In the genomic region with DNA sequence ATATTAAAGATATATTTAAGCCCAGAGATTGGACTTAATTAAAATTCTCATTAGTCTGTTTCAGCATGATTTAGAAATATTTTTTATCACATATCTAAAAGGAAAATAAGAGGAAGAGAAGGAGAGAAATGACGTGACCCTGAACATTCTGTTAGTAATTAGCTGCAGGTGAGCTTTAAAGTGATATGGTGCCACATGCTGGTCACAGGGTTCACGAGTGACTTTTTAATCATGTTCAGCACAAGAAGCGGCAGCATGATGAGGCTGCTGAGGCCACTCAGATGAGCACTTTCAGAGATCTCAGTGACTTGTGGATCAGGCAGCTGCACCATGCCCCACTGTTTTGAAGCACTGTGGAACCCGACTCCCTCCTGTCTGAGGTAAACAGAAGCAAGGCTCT, we compare ENCODE assay signal across 29 cellular contexts. TPM values are rescaled to one million over a fixed set of nuclear protein-coding genes. Genes with fewer than 3 reads are reported as not detected.
"Had no signal": no experiment of that assay in that cellular context is flagged by ENCODE, and none has a peak within 500 bp of the region (broad histone marks: within the 10 kb centered on the region; RNA-seq: fewer than 3 reads in every experiment).

No MANE protein-coding gene starts in this region.

- H3K27ac ChIP-seq: RWPE1 had no signal

- H3K9me3 ChIP-seq: MG63 had no signal

- H3K4me3 ChIP-seq: MG63 had no signal

- DNase-seq: activated B cell treated with CpG ODN at 0.5 μM for 24 hours; activated CD4-positive, alpha-beta memory T cell treated with anti-CD3 and anti-CD28 coated beads for 36 hours; activated CD4-positive, alpha-beta T cell treated with anti-CD3 and anti-CD28 coated beads for 1 hour; activated CD4-positive, alpha-beta T cell treated with anti-CD3 and anti-CD28 coated beads, Interleukin-2, amount 10 ng/mL, durations not matched to agents 24 days and 14 days; activated CD8-positive, alpha-beta memory T cell treated with anti-CD3 and anti-CD28 coated beads for 24 hours; activated gamma-delta T cell; activated naive CD4-positive, alpha-beta T cell treated with anti-CD3 and anti-CD28 coated beads for 36 hours; activated T-cell treated with anti-CD3 and anti-CD28 coated beads, Interleukin-2, amount 50 U/mL, for 48 hours; amygdala; KG1; MG63; MV-4-11; NCI-H1092 treated with DMSO at 0.1 percent for 48 hours; NCI-H1417 treated with DMSO at 0.1 percent for 48 hours; NCI-H1694; NCI-H2029; NCI-H2107; NCI-H446 treated with DMSO at 0.1 percent for 48 hours; NCI-H524 treated with DMSO at 0.1 percent for 48 hours; NCI-H748 treated with DMSO at 0.1 percent for 48 hours; OCI-M1; SHP77; T-helper 17 cell; T-helper 9 cell had no signal

- ATAC-seq: activated T-helper 17 cell treated with anti-CD3 and anti-CD28 coated beads, Interleukin-2, amount 50 U/mL, for 72 hours; Panc1; T-helper 17 cell had no signal

- H3K36me3 ChIP-seq: MG63 had no signal

- H3K27me3 ChIP-seq: MG63 had no signal

RNA-seq across cellular contexts. Expression of a gene that starts 37.9 kb away (rescaled TPM):
- total RNA-seq: activated B cell treated with CpG ODN at 0.5 μM for 24 hours; activated CD4-positive, alpha-beta memory T cell treated with anti-CD3 and anti-CD28 coated beads for 36 hours; activated CD4-positive, alpha-beta T cell treated with anti-CD3 and anti-CD28 coated beads, Interleukin-2, amount 10 ng/mL, durations not matched to agents 24 days and 14 days; activated naive CD4-positive, alpha-beta T cell treated with anti-CD3 and anti-CD28 coated beads for 36 hours; activated T-helper 17 cell treated with anti-CD3 and anti-CD28 coated beads, Interleukin-2, amount 50 U/mL, for 72 hours; LHCN-M2; SK-MEL-5; T-helper 17 cell had no signal
